1 cellular context compared by ENCODE assay signal in the genomic region with DNA sequence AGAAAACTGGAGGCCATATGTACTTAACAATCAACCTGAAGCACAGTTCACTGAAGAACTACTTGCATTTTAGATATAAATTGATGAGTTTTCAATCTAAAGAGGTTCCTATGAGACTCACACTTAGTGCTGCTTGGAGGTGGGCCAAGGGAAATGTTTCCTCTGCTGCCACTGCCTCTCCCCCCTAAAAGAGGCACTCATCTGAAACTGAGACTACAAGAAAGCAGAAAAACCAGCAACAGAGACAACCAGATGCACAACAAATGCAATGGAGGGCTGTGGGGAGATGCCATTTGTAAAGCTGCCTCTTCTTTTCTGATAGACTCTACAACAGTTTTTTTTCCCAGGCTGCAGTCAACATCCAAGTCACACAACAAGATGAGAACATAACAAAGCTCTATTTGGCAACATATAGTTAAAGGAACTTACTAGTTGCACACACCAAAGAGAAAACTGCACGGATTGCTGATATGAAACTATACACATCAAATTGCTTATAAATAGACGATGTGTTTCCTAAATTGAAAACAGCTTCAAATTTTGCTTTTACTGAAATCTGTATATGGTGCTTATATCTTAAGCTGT.
TF ChIP-seq lines count a peak whose summit lies in the region.

No MANE protein-coding gene starts in this region.

TF ChIP-seq in WTC11, 78 proteins besides CTCF, POLR2A, EP300 and RAD21 (continued from another document):
- TF ChIP-seq, protein P1, sequence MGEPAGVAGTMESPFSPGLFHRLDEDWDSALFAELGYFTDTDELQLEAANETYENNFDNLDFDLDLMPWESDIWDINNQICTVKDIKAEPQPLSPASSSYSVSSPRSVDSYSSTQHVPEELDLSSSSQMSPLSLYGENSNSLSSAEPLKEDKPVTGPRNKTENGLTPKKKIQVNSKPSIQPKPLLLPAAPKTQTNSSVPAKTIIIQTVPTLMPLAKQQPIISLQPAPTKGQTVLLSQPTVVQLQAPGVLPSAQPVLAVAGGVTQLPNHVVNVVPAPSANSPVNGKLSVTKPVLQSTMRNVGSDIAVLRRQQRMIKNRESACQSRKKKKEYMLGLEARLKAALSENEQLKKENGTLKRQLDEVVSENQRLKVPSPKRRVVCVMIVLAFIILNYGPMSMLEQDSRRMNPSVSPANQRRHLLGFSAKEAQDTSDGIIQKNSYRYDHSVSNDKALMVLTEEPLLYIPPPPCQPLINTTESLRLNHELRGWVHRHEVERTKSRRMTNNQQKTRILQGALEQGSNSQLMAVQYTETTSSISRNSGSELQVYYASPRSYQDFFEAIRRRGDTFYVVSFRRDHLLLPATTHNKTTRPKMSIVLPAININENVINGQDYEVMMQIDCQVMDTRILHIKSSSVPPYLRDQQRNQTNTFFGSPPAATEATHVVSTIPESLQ (CRISPR knock-in tag; IDR thresholded peaks at IDR 0.05): no peak
- TF ChIP-seq ZNF423 (CRISPR knock-in tag; IDR thresholded peaks at IDR 0.05) (no peak), FOXK1 (CRISPR knock-in tag; IDR thresholded peaks at IDR 0.05) (no peak)
